In genomic region chr4:110341118-110341517, GRCh38 we compare ENCODE assay signal across 8 cellular contexts.
DNase-seq lines count a peak whose midpoint lies in the region; ATAC-seq, FAIRE-seq and TF ChIP-seq lines count a peak whose summit lies in the region.
"Not testable (repeated sequence)": the region's sequence is repeated elsewhere in the genome, so short reads cannot be mapped to it uniquely, and the experiment has no call there.

No MANE protein-coding gene starts in this region.

- ATAC-seq in GM18511 (IDR thresholded peaks at IDR 0.05; ENCODE audit: unreplicated experiment) (peak; percentile 90), GM18909 (IDR thresholded peaks at IDR 0.05; ENCODE audit: poor library complexity, unreplicated experiment) (peak; percentile 87), GM21528 (IDR thresholded peaks at IDR 0.05; ENCODE audit: low FRiP score, unreplicated experiment) (peak; percentile 71), HG02885 (IDR thresholded peaks at IDR 0.05; ENCODE audit: poor library complexity, unreplicated experiment) (peak; percentile 59), HG03354 (IDR thresholded peaks at IDR 0.05; ENCODE audit: poor library complexity, severe bottlenecking, unreplicated experiment) (peak; percentile 77), HG03575 (IDR thresholded peaks at IDR 0.05; ENCODE audit: extremely low read depth, insufficient number of reproducible peaks, low FRiP score, unreplicated experiment) (peak; percentile 59)

- not testable (repeated sequence) for H3K27ac Mint-ChIP-seq in astrocyte (ENCODE audit: unreplicated experiment)

- not testable (repeated sequence) for H3K4me3 ChIP-seq in BLaER1; astrocyte (ENCODE audit: insufficient read depth, low read depth, low read length)

- not testable (repeated sequence) for H3K4me1 Mint-ChIP-seq in astrocyte (ENCODE audit: low read depth, unreplicated experiment)

- H3K9me3 Mint-ChIP-seq in astrocyte (ENCODE audit: unreplicated experiment), result not testable (repeated sequence)

- peaks cover 13% of the 10 kb centered on the region for H3K9me3 ChIP-seq in BLaER1
- H3K9me3 ChIP-seq in astrocyte (ENCODE audit: insufficient read depth, low read depth, low read length), result not testable (repeated sequence)

- not testable (repeated sequence) for H4K20me1 ChIP-seq in BLaER1; astrocyte (ENCODE audit: insufficient read depth, low read length)

- H3K27ac ChIP-seq in BLaER1; astrocyte (ENCODE audit: low read depth, low read length): not testable (repeated sequence)

- H3K4me1 ChIP-seq in BLaER1, result peaks cover 19% of the 10 kb centered on the region
- not testable (repeated sequence) for H3K4me1 ChIP-seq in astrocyte (ENCODE audit: insufficient read depth, low read length)

- H3K27me3 Mint-ChIP-seq in astrocyte (ENCODE audit: low read depth, unreplicated experiment), result not testable (repeated sequence)

- H3K36me3 ChIP-seq in BLaER1; astrocyte (ENCODE audit: insufficient read depth, low read length): not testable (repeated sequence)

- peak; percentile 52 for DNase-seq in astrocyte (ENCODE audit: low read depth)

- not testable (repeated sequence) for H2AFZ ChIP-seq in astrocyte (ENCODE audit: low read depth, low read length)

- not testable (repeated sequence) for H3K4me3 Mint-ChIP-seq in astrocyte (ENCODE audit: unreplicated experiment)

- not testable (repeated sequence) for H3K36me3 Mint-ChIP-seq in astrocyte (ENCODE audit: low read depth, unreplicated experiment)

- not testable (repeated sequence) for H3K9ac ChIP-seq in BLaER1; astrocyte (ENCODE audit: low read length)

- not testable (repeated sequence) for H3K79me2 ChIP-seq in astrocyte (ENCODE audit: insufficient read depth, low read length)

- TF ChIP-seq CTCF in astrocyte (IDR thresholded peaks at IDR 0.05; ENCODE audit: insufficient read depth, low read depth, low read length), result not testable (repeated sequence)

- not testable (repeated sequence) for H3K27me3 ChIP-seq in BLaER1; astrocyte (ENCODE audit: insufficient read depth, low read length)

- H3K4me2 ChIP-seq in BLaER1, result peak overlapping the region; percentile 43; the same call in 1 of the 2 replicates
- not testable (repeated sequence) for H3K4me2 ChIP-seq in astrocyte (ENCODE audit: low read length)

- FAIRE-seq in astrocyte (lab: Jason Lieb, UNC), result not testable (repeated sequence)
